Comparison of ENCODE assay signal across 1 cellular context in the genomic region with DNA sequence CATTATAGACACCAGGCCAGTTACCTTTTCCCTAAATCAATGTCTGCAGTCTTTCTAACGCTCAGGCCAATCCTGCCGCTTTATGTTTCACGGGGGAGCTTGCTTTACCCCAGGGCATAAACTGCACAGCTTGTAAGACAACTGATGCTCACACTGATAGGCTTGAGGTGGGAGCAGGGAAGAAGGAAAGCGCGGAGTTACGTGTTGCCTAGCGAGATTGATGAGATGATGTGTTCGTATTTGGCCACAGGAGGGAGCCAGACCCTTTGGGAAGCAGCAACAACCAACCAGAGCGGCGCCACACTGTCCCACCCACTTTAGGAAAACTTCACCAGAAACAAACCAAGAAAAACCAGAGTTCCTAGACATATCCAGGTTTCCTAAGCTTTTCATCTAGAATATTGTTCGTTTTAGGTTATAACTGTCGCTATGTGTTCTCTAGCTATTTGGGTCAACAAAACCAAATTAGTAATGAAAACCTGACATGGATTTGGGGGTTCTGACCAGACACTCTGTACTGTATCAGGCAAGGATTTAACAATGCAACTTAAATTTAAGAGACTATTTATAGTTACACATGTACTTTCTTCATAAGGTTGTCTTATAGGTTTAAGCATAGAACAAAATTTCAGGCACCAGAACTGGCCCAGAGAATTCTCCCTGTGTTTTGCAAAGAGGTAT.
A peak's percentile ranks its signal among the peaks of the same experiment; 100 is the strongest.
TF ChIP-seq lines count a peak whose summit lies in the region.

No MANE protein-coding gene starts in this region.

TF ChIP-seq in GM12878, 131 proteins besides CTCF, POLR2A, EP300 and RAD21 (continued from another document and continues in another):
- TF ChIP-seq ZNF687 (IDR thresholded peaks at IDR 0.05) = no peak
- no peak for TF ChIP-seq ETV6 (conservative IDR thresholded peaks at IDR 0.05 in 1 of 2, IDR thresholded peaks at IDR 0.05 in 1 of 2; ENCODE audit: borderline replicate concordance in 1 of 2, low read depth in 1 of 2)
- no peak for TF ChIP-seq ZNF384 (IDR thresholded peaks at IDR 0.05; ENCODE audit: borderline replicate concordance, low read depth, low read length)
- TF ChIP-seq SUPT20H (IDR thresholded peaks at IDR 0.05; ENCODE audit: borderline replicate concordance, control insufficient read depth, low read depth, low read length) = no peak
- peak; percentile 75; the same call in 1 of the 2 replicates for TF ChIP-seq YY1 (IDR thresholded peaks at IDR 0.05; ENCODE audit: low read depth, low read length)
- TF ChIP-seq SMAD1 (IDR thresholded peaks at IDR 0.05; ENCODE audit: low read depth, partially characterized antibody) = no peak
- no peak for TF ChIP-seq MTA3 (IDR thresholded peaks at IDR 0.05; ENCODE audit: borderline replicate concordance, low read length)
- TF ChIP-seq RCOR1 (conservative IDR thresholded peaks at IDR 0.05; ENCODE audit: low read depth, low read length) = no peak
- TF ChIP-seq POU2F2 (IDR thresholded peaks at IDR 0.05; ENCODE audit: borderline replicate concordance, low read depth, low read length) = 0 out of 3 replicates have a peak, but pooled peaks have one; percentile 66
- no peak for TF ChIP-seq KLF5 (IDR thresholded peaks at IDR 0.05; ENCODE audit: partially characterized antibody)
- no peak; the same call in 1 of the 2 replicates for TF ChIP-seq RFX5 (IDR thresholded peaks at IDR 0.05; ENCODE audit: low read depth, low read length)
- no peak for TF ChIP-seq CEBPZ (IDR thresholded peaks at IDR 0.05; ENCODE audit: low read depth, low read length)
- TF ChIP-seq TARDBP (IDR thresholded peaks at IDR 0.05; ENCODE audit: borderline replicate concordance) = no peak
- TF ChIP-seq CBX3 (IDR thresholded peaks at IDR 0.05; ENCODE audit: borderline replicate concordance, low read depth) = no peak
- no peak for TF ChIP-seq ZNF274 (IDR thresholded peaks at IDR 0.05; ENCODE audit: insufficient read depth, insufficient read length)
- TF ChIP-seq TCF12 (IDR thresholded peaks at IDR 0.05; ENCODE audit: low read depth, low read length) = no peak
- TF ChIP-seq TCF7 (IDR thresholded peaks at IDR 0.05; ENCODE audit: borderline replicate concordance) = no peak
- TF ChIP-seq ZBTB33 (IDR thresholded peaks at IDR 0.05) = no peak
- no peak for TF ChIP-seq STAT3 (IDR thresholded peaks at IDR 0.05; ENCODE audit: low read depth, low read length)
- no peak for TF ChIP-seq TAF1 (IDR thresholded peaks at IDR 0.05; ENCODE audit: borderline replicate concordance, low read depth, low read length)
- TF ChIP-seq DPF2 (IDR thresholded peaks at IDR 0.05) = no peak
- TF ChIP-seq STAT1 (conservative IDR thresholded peaks at IDR 0.05) = no peak
- no peak for TF ChIP-seq LARP7 (IDR thresholded peaks at IDR 0.05)
- no peak for TF ChIP-seq ASH2L (IDR thresholded peaks at IDR 0.05; ENCODE audit: borderline replicate concordance, low read depth)
- TF ChIP-seq EGR1 (IDR thresholded peaks at IDR 0.05; ENCODE audit: borderline replicate concordance in 1 of 2, low read depth in 2 of 2, low read length in 2 of 2) = no peak
- TF ChIP-seq RUNX3 (IDR thresholded peaks at IDR 0.05; ENCODE audit: low read length) = no peak
- TF ChIP-seq IKZF1 (conservative IDR thresholded peaks at IDR 0.05) = no peak
- TF ChIP-seq, protein P1, sequence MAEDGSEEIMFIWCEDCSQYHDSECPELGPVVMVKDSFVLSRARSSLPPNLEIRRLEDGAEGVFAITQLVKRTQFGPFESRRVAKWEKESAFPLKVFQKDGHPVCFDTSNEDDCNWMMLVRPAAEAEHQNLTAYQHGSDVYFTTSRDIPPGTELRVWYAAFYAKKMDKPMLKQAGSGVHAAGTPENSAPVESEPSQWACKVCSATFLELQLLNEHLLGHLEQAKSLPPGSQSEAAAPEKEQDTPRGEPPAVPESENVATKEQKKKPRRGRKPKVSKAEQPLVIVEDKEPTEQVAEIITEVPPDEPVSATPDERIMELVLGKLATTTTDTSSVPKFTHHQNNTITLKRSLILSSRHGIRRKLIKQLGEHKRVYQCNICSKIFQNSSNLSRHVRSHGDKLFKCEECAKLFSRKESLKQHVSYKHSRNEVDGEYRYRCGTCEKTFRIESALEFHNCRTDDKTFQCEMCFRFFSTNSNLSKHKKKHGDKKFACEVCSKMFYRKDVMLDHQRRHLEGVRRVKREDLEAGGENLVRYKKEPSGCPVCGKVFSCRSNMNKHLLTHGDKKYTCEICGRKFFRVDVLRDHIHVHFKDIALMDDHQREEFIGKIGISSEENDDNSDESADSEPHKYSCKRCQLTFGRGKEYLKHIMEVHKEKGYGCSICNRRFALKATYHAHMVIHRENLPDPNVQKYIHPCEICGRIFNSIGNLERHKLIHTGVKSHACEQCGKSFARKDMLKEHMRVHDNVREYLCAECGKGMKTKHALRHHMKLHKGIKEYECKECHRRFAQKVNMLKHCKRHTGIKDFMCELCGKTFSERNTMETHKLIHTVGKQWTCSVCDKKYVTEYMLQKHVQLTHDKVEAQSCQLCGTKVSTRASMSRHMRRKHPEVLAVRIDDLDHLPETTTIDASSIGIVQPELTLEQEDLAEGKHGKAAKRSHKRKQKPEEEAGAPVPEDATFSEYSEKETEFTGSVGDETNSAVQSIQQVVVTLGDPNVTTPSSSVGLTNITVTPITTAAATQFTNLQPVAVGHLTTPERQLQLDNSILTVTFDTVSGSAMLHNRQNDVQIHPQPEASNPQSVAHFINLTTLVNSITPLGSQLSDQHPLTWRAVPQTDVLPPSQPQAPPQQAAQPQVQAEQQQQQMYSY (CRISPR knock-in tag; IDR thresholded peaks at IDR 0.05) = no peak
- no peak for TF ChIP-seq BMI1 (IDR thresholded peaks at IDR 0.05; ENCODE audit: borderline replicate concordance)
- TF ChIP-seq, protein P2, sequence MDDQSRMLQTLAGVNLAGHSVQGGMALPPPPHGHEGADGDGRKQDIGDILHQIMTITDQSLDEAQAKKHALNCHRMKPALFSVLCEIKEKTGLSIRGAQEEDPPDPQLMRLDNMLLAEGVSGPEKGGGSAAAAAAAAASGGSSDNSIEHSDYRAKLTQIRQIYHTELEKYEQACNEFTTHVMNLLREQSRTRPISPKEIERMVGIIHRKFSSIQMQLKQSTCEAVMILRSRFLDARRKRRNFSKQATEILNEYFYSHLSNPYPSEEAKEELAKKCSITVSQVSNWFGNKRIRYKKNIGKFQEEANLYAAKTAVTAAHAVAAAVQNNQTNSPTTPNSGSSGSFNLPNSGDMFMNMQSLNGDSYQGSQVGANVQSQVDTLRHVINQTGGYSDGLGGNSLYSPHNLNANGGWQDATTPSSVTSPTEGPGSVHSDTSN (IDR thresholded peaks at IDR 0.05; ENCODE audit: insufficient replicate concordance, low read depth, low read length) = no peak
- TF ChIP-seq SMAD5 (IDR thresholded peaks at IDR 0.05; ENCODE audit: low read depth) = no peak
- TF ChIP-seq, protein P3, sequence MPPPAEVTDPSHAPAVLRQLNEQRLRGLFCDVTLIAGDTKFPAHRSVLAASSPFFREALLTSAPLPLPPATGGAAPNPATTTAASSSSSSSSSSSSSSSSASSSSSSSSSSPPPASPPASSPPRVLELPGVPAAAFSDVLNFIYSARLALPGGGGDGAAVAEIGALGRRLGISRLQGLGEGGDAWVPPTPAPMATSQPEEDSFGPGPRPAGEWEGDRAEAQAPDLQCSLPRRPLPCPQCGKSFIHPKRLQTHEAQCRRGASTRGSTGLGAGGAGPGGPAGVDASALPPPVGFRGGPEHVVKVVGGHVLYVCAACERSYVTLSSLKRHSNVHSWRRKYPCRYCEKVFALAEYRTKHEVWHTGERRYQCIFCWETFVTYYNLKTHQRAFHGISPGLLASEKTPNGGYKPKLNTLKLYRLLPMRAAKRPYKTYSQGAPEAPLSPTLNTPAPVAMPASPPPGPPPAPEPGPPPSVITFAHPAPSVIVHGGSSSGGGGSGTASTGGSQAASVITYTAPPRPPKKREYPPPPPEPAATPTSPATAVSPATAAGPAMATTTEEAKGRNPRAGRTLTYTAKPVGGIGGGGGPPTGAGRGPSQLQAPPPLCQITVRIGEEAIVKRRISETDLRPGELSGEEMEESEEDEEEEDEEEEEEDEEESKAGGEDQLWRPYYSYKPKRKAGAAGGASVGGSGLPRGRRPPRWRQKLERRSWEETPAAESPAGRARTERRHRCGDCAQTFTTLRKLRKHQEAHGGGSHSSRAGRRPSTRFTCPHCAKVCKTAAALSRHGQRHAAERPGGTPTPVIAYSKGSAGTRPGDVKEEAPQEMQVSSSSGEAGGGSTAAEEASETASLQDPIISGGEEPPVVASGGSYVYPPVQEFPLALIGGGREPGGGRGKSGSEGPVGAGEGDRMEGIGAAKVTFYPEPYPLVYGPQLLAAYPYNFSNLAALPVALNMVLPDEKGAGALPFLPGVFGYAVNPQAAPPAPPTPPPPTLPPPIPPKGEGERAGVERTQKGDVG (CRISPR knock-in tag; IDR thresholded peaks at IDR 0.05) = no peak
- no peak for TF ChIP-seq SKIL (IDR thresholded peaks at IDR 0.05; ENCODE audit: low read depth, poor library complexity, severe bottlenecking)
- TF ChIP-seq SREBF1 (IDR thresholded peaks at IDR 0.05; ENCODE audit: low read length) = no peak
- TF ChIP-seq JUNB (IDR thresholded peaks at IDR 0.05) = no peak
- no peak for TF ChIP-seq KAT2A (conservative IDR thresholded peaks at IDR 0.05; ENCODE audit: control insufficient read depth, low read depth, low read length)
